ENCODE assay signal across 8 cellular contexts in the genomic region with DNA sequence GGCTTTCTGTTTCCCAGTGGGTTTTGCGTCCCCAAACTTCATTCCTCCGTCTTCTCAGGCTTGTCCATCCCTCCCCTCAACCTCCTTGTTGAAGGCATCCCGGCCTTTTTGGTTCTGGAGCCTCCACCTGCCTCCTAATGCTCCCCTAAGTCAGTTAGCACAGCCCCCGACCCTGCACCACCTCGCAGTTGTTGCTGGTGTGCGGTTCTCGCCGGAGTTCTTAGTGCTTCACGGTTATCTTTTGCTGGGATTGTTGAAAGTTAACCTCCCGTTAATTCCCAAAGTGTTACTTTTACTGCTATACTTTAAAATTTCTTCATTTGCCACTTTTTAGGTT. TPM values are rescaled to one million over a fixed set of nuclear protein-coding genes. Genes with fewer than 3 reads are reported as not detected.
A peak's percentile ranks its signal among the peaks of the same experiment; 100 is the strongest.
DNase-seq lines count a peak whose midpoint lies in the region; ATAC-seq, FAIRE-seq and TF ChIP-seq lines count a peak whose summit lies in the region.

No MANE protein-coding gene starts in this region.

- H3K27me3 Mint-ChIP-seq in T-helper 2 cell treated with Interferon-gamma antibody and Interleukin-4, amounts not matched to agents 5 μg/mL and 100 μg/mL, for 36 hours (ENCODE audit: low read depth), result peaks cover 6% of the 10 kb centered on the region

- no peak for TF ChIP-seq CTCF in kidney (IDR thresholded peaks at IDR 0.05; ENCODE audit: borderline replicate concordance, extremely low read depth, insufficient read depth)

- peaks cover 33% of the 10 kb centered on the region for H3K36me3 Mint-ChIP-seq in T-helper 2 cell treated with Interferon-gamma antibody and Interleukin-4, amounts not matched to agents 5 μg/mL and 100 μg/mL, for 36 hours (ENCODE audit: low read depth)

- H3K4me3 Mint-ChIP-seq in T-helper 2 cell treated with Interferon-gamma antibody and Interleukin-4, amounts not matched to agents 5 μg/mL and 100 μg/mL, for 36 hours, result peak overlapping the region; percentile 96

- peaks cover 20% of the 10 kb centered on the region for H3K4me1 Mint-ChIP-seq in T-helper 2 cell treated with Interferon-gamma antibody and Interleukin-4, amounts not matched to agents 5 μg/mL and 100 μg/mL, for 36 hours (ENCODE audit: low read depth)

- H3K9me3 ChIP-seq in adipocyte (ENCODE audit: control insufficient read depth, low read length), result no peaks in the 10 kb centered on the region
- no peaks in the 10 kb centered on the region for H3K9me3 ChIP-seq in kidney (ENCODE audit: control insufficient read depth in 1 of 2, low read length in 2 of 2)

- no peaks in the 10 kb centered on the region for H3K27me3 ChIP-seq in adipocyte (replicated peaks; ENCODE audit: control insufficient read depth, insufficient read depth, low read length)

- peak overlapping the region; percentile 97 for H3K27ac Mint-ChIP-seq in T-helper 2 cell treated with Interferon-gamma antibody and Interleukin-4, amounts not matched to agents 5 μg/mL and 100 μg/mL, for 36 hours

- H3K4me1 ChIP-seq in adipocyte (ENCODE audit: control insufficient read depth, insufficient read depth, low read length) (peaks cover 16% of the 10 kb centered on the region), kidney (ENCODE audit: control insufficient read depth in 1 of 2, insufficient read depth in 1 of 2, low read depth in 1 of 2, low read length in 2 of 2) (peaks cover 0 to 8% of the 10 kb centered on the region in 2 donors)

- H3K9ac ChIP-seq in adipocyte (ENCODE audit: low read length) (peak overlapping the region; percentile 93), kidney (ENCODE audit: low read length in 2 of 2) (peak overlapping the region; percentile 87 to 91)

- H3K27ac ChIP-seq in kidney (ENCODE audit: low read depth in 2 of 2, low read length in 2 of 2), result peak overlapping the region; percentile 88 to 89
- peak overlapping the region; percentile 57 for H3K27ac ChIP-seq in temporal lobe (ENCODE audit: low read depth, low read length)

- H3K4me3 ChIP-seq in adipocyte (ENCODE audit: low read length) (peak overlapping the region; percentile 92), kidney (ENCODE audit: low read length in 2 of 2) (peak overlapping the region; percentile 83 to 90)

- ATAC-seq in HG03135 (IDR thresholded peaks at IDR 0.05; ENCODE audit: unreplicated experiment), result peak; percentile 25

- no peak for FAIRE-seq in kidney (lab: Jason Lieb, UNC)

- H3K9me3 Mint-ChIP-seq in T-helper 2 cell treated with Interferon-gamma antibody and Interleukin-4, amounts not matched to agents 5 μg/mL and 100 μg/mL, for 36 hours, result peaks cover 26% of the 10 kb centered on the region

- intact Hi-C loops in kidney (cut with DNase I), result loop anchor here (10.0 kb wide), 1 partner anchor 109 kb away; no protein-coding TSS in a partner anchor

- H3K36me3 ChIP-seq in adipocyte (ENCODE audit: control insufficient read depth, insufficient read depth, low read length, severe bottlenecking) (no peaks in the 10 kb centered on the region), kidney (ENCODE audit: control insufficient read depth in 1 of 2, insufficient read depth in 2 of 2, low read length in 2 of 2) (no peaks in the 10 kb centered on the region)

- DNase-seq in T-helper 2 cell treated with Interferon-gamma antibody and Interleukin-4, amounts not matched to agents 5 μg/mL and 100 μg/mL, for 36 hours (ENCODE audit: low spot score), result no peak
- DNase-seq in T-helper 2 cell, result no peak
- no peak for DNase-seq in adipocyte (ENCODE audit: low read depth)
- DNase-seq in kidney, result no peak
- DNase-seq in dermis blood vessel endothelial cell, result no peak
- DNase-seq in globus pallidus (ENCODE audit: low spot score), result no peak

RNA-seq across cellular contexts. Expression of a gene that starts 0.4 kb away (rescaled TPM):
- 25.1 TPM for total RNA-seq in kidney
- 17.1 TPM for polyA plus RNA-seq in kidney (ENCODE audit: insufficient read depth, low read depth, low replicate concordance)
- 15.7 TPM for total RNA-seq in temporal lobe
- 11.7 and 14.8 TPM in 2 replicates for total RNA-seq in dermis blood vessel endothelial cell

RNA-seq across cellular contexts. Expression of a gene that starts 54.2 kb away (rescaled TPM):
- 66.5 TPM for total RNA-seq in kidney
- 29.6 TPM for polyA plus RNA-seq in kidney (ENCODE audit: insufficient read depth, low read depth, low replicate concordance)
- total RNA-seq in temporal lobe, result 105 TPM
- 47.8 and 71.3 TPM in 2 replicates for total RNA-seq in dermis blood vessel endothelial cell
